ENCODE assay signal across 17 cellular contexts in genomic region chr1:19305880-19306279, GRCh38. TPM values are rescaled to one million over a fixed set of nuclear protein-coding genes. Genes with fewer than 3 reads are reported as not detected.
DNase-seq lines count a peak whose midpoint lies in the region; ATAC-seq, FAIRE-seq and TF ChIP-seq lines count a peak whose summit lies in the region.
"Had no signal": no experiment of that assay in that cellular context is flagged by ENCODE, and none has a peak within 500 bp of the region (broad histone marks: within the 10 kb centered on the region; RNA-seq: fewer than 3 reads in every experiment).

No MANE protein-coding gene starts in this region.

- 0 out of 2 replicates have a peak, but pooled peaks have one; percentile 25 for TF ChIP-seq CTCF in OCI-LY7 (conservative IDR thresholded peaks at IDR 0.05; ENCODE audit: low read length)
- TF ChIP-seq CTCF in K562 (IDR thresholded peaks at IDR 0.05 in 2 of 3, conservative IDR thresholded peaks at IDR 0.05 in 1 of 3; ENCODE audit: insufficient read depth in 2 of 3, low read depth in 1 of 3, low read length in 3 of 3): peak in 1 of 3 experiments; percentile 16; a peak in 1 of 6 replicates
- TF ChIP-seq CTCF in sigmoid colon (IDR thresholded peaks at IDR 0.05): no peak

- H3K27ac Mint-ChIP-seq in naive thymus-derived CD8-positive, alpha-beta T cell: no peak overlapping the region
- H3K27ac Mint-ChIP-seq: CD14-positive monocyte, GM23338, HFFc6 had no signal

- in situ Hi-C loops in K562 (cut with MboI): no loop called here

- peaks cover 3% of the 10 kb centered on the region; the same call in 1 of the 2 replicates for H3K79me2 ChIP-seq in OCI-LY7 (ENCODE audit: insufficient read depth, low read depth, low read length)
- H3K79me2 ChIP-seq in K562 (ENCODE audit: control insufficient read depth, insufficient read depth, low read length): peaks cover 4% of the 10 kb centered on the region

- H3K36me3 Mint-ChIP-seq in naive thymus-derived CD8-positive, alpha-beta T cell: peaks cover 0 to 56% (median 29%) of the 10 kb centered on the region in 3 donors

- peak; percentile 54 for DNase-seq in activated effector memory CD4-positive, alpha-beta T cell treated with anti-CD3 and anti-CD28 coated beads, Interleukin-2, amount 50 U/mL, for 16 hours
- DNase-seq in activated effector memory CD4-positive, alpha-beta T cell treated with Interleukin-2 at 50 U/mL for 16 hours: no peak
- DNase-seq in OCI-LY7 (ENCODE audit: low spot score) (no peak), K562 (ENCODE audit: extremely low read depth in 1 of 4, low spot score in 3 of 4) (no peak), sigmoid colon (peak; percentile 51), HPDE6-E6E7 (ENCODE audit: extremely low spot score) (no peak)
- DNase-seq in naive thymus-derived CD8-positive, alpha-beta T cell: no peak
- DNase-seq: 8988T; CD4-positive, alpha-beta memory T cell; DMS79 treated with DMSO at 0.1 percent for 48 hours; GF-D8; HFFc6 had no signal

- no peaks in the 10 kb centered on the region for H3K27me3 ChIP-seq in K562 (ENCODE audit: control insufficient read depth in 2 of 2, insufficient read depth in 2 of 2, low read length in 2 of 2)
- no peaks in the 10 kb centered on the region for H3K27me3 ChIP-seq in sigmoid colon
- H3K27me3 ChIP-seq: BLaER1 had no signal

- CTCF ChIA-PET in OCI-LY7 (lab: Charles Lee; ENCODE audit: unreplicated experiment): no interaction called here
- CTCF ChIA-PET in K562 (lab: Yijun Ruan, JAX; ENCODE audit: low intra/inter-chr PET ratio): no interaction called here

- TF ChIP-seq RAD21 in K562 (CRISPR knock-in tag; conservative IDR thresholded peaks at IDR 0.05 in 1 of 2, IDR thresholded peaks at IDR 0.05 in 1 of 2): no peak

- no peaks in the 10 kb centered on the region for H3K27me3 Mint-ChIP-seq in naive thymus-derived CD8-positive, alpha-beta T cell
- H3K27me3 Mint-ChIP-seq: CD4-positive, alpha-beta memory T cell had no signal

- H3K9me1 ChIP-seq in K562 (ENCODE audit: control insufficient read depth, insufficient read depth, low read length): no peaks in the 10 kb centered on the region

- BruUV-seq in OCI-LY7 (replicated peaks; lab: Mats Ljungman, UMichigan) (no TSS peak), K562 (replicated peaks; lab: Mats Ljungman, UMichigan) (no TSS peak)

- H3K27ac ChIP-seq in OCI-LY7 (ENCODE audit: low read depth, low read length, poor library complexity, severe bottlenecking) (no peak overlapping the region), K562 (ENCODE audit: extremely low read depth, low read depth, low read length) (no peak overlapping the region), sigmoid colon (no peak overlapping the region)
- H3K27ac ChIP-seq: BLaER1 had no signal

- no peak overlapping the region for H3K4me3 Mint-ChIP-seq in naive thymus-derived CD8-positive, alpha-beta T cell
- H3K4me3 Mint-ChIP-seq: CD4-positive, alpha-beta memory T cell; GM23338; HFFc6 had no signal

- FAIRE-seq in K562 (lab: Jason Lieb, UNC): no peak
- FAIRE-seq: H54 had no signal

- TF ChIP-seq EP300 in K562 (IDR thresholded peaks at IDR 0.05; ENCODE audit: low read length): no peak
- no peak for TF ChIP-seq EP300 in sigmoid colon (IDR thresholded peaks at IDR 0.05)

- TF ChIP-seq POLR2A in K562 (conservative IDR thresholded peaks at IDR 0.05) (no peak), sigmoid colon (IDR thresholded peaks at IDR 0.05) (no peak)

- no peak overlapping the region for H3K4me2 ChIP-seq in OCI-LY7 (ENCODE audit: low read length)
- no peak overlapping the region for H3K4me2 ChIP-seq in K562 (ENCODE audit: insufficient read depth, low read length)
- H3K4me2 ChIP-seq: BLaER1, GM23338 had no signal

- POLR2A ChIA-PET in OCI-LY7 (lab: Charles Lee) (no interaction called here), K562 (lab: Yijun Ruan, JAX) (interaction anchor here (0.6 to 1.5 kb wide), 4 partner anchors 9 to 534 kb away, joined by 3 to 5 read pairs (median 4); no protein-coding TSS in a partner anchor)
- POLR2A ChIA-PET in naive thymus-derived CD8-positive, alpha-beta T cell (lab: Charles Lee): interaction anchor here (0.6 kb wide), 1 partner anchor 85 kb away, joined by 3 read pairs; no protein-coding TSS in a partner anchor

- 88% methylated on average over 11 of the region's 11 CpGs for WGBS in K562 (ENCODE audit: insufficient coverage, low coverage, missing lambda C conversion rate)
- WGBS in sigmoid colon, 2 donors: 89 to 96% methylated on average over 11 of the region's 11 CpGs

- peaks cover 7 to 22% (median 12%) of the 10 kb centered on the region in 4 donors for H3K4me1 Mint-ChIP-seq in naive thymus-derived CD8-positive, alpha-beta T cell

- no peaks in the 10 kb centered on the region for H4K20me1 ChIP-seq in OCI-LY7 (ENCODE audit: insufficient read depth, low read length)
- H4K20me1 ChIP-seq in K562 (replicated peaks; ENCODE audit: control insufficient read depth, insufficient read depth, low read length): no peaks in the 10 kb centered on the region

- no peak overlapping the region for H3K9ac ChIP-seq in K562 (ENCODE audit: insufficient read depth in 1 of 2, low read depth in 2 of 2, low read length in 2 of 2)
- H3K9ac ChIP-seq: BLaER1 had no signal

- intact Hi-C loops in OCI-LY7 (cut with micrococcal nuclease; ENCODE audit: unreplicated experiment): no loop called here
- intact Hi-C loops in K562 (cut with micrococcal nuclease): no loop called here
- intact Hi-C loops in sigmoid colon (cut with DNase I): no loop called here

- H2AFZ ChIP-seq in OCI-LY7 (ENCODE audit: low read length): no peak overlapping the region
- H2AFZ ChIP-seq in K562 (ENCODE audit: low read depth, low read length): no peak overlapping the region
- H2AFZ ChIP-seq: GM23338 had no signal

- H3K4me1 ChIP-seq in OCI-LY7 (ENCODE audit: insufficient read depth, low read length, poor library complexity, severe bottlenecking) (peaks cover 4% of the 10 kb centered on the region), K562 (replicated peaks in 1 of 2; ENCODE audit: control insufficient read depth in 2 of 2, insufficient read depth in 2 of 2, low read length in 2 of 2) (peaks cover 3 to 8% of the 10 kb centered on the region in 2 experiments; a peak in 3 of 5 replicates), sigmoid colon (peaks cover 0 to 5% (median 4%) of the 10 kb centered on the region in 4 donors)

- ATAC-seq in K562: no peak
- ATAC-seq in naive thymus-derived CD8-positive, alpha-beta T cell: no peak
- ATAC-seq: GM23338, HCT116 had no signal

- H3K9me3 ChIP-seq in OCI-LY7 (ENCODE audit: low read length) (no peaks in the 10 kb centered on the region), K562 (replicated peaks; ENCODE audit: control insufficient read depth, insufficient read depth, low read depth, low read length) (no peaks in the 10 kb centered on the region), sigmoid colon (no peaks in the 10 kb centered on the region)
- H3K9me3 ChIP-seq: BLaER1 had no signal

- peaks cover 53% of the 10 kb centered on the region for H3K36me3 ChIP-seq in OCI-LY7 (ENCODE audit: insufficient read depth, low read length)
- peaks cover 68% of the 10 kb centered on the region for H3K36me3 ChIP-seq in K562 (ENCODE audit: control insufficient read depth, insufficient read depth, low read length)
- peaks cover 18 to 67% (median 38%) of the 10 kb centered on the region in 4 donors for H3K36me3 ChIP-seq in sigmoid colon

- no peak overlapping the region for H3K4me3 ChIP-seq in OCI-LY7 (ENCODE audit: low read depth, low read length, poor library complexity, severe bottlenecking)
- no peak overlapping the region for H3K4me3 ChIP-seq in K562
- no peak overlapping the region for H3K4me3 ChIP-seq in sigmoid colon
- H3K4me3 ChIP-seq: BLaER1, GM23338 had no signal

- H3K9me2 ChIP-seq in OCI-LY7 (ENCODE audit: insufficient read depth, low read length): no peaks in the 10 kb centered on the region

- H3K9me3 Mint-ChIP-seq in naive thymus-derived CD8-positive, alpha-beta T cell: no peaks in the 10 kb centered on the region
- H3K9me3 Mint-ChIP-seq: CD4-positive, alpha-beta memory T cell; GM23338; HFFc6 had no signal

RNA-seq across cellular contexts. Expression of gene AKR7A2, which starts 6.1 kb away (rescaled TPM):
- total RNA-seq in OCI-LY7 (2014; rRNA removed; shearing (Covaris generic)): 53.9 and 75.2 TPM in 2 replicates
- 54.2 and 59.1 TPM in 2 replicates for total RNA-seq in OCI-LY7 (2022)
- 18.7 and 45.9 TPM in 2 replicates for total RNA-seq in K562 (2011; cell fraction: chromatin; rRNA removed; ENCODE audit: low replicate concordance)
- total RNA-seq in K562 (2011; cell fraction: nucleolus; rRNA removed): 36.8 and 39.0 TPM in 2 replicates
- total RNA-seq in K562 (2011; cell fraction: nucleoplasm; rRNA removed): 28.7 and 34.9 TPM in 2 replicates
- 78.4 and 108 TPM in 2 replicates for total RNA-seq in K562 (2014; rRNA removed)
- 26.1 and 32.3 TPM in 2 replicates for total RNA-seq in K562 (2014; rRNA removed; fragmentation: Illumina TruSeq; extraction: Trizol)
- 65.2 and 66.0 TPM in 2 replicates for total RNA-seq in K562 (2015; rRNA removed; fragmentation: Illumina TruSeq; extraction: Trizol)
- total RNA-seq in K562 (2021): 71.7 and 74.4 TPM in 2 replicates
- 49.4 and 57.1 TPM in 2 replicates for polyA plus RNA-seq in K562 (2011; rRNA removed)
- 83.1 and 114 TPM in 2 replicates for polyA plus RNA-seq in K562 (2011; cell fraction: cytosol; rRNA removed)
- polyA plus RNA-seq in K562 (2011; cell fraction: nucleus; rRNA removed): 34.0 and 41.0 TPM in 2 replicates
- polyA plus RNA-seq in K562 (2012): 57.6 and 109 TPM in 2 replicates
- polyA plus RNA-seq in K562 (2014; fragmentation: Illumina TruSeq; extraction: Trizol): 41.1 and 50.6 TPM in 2 replicates
- 1 to 10 TPM; 2.0 to 4.0 TPM for polyA plus RNA-seq in K562 (2014; fragmentation: Nextera tagmentation; extraction: Ambion mirVana)
- 74.7 and 83.6 TPM in 2 replicates for polyA plus RNA-seq in K562 (2014; rRNA removed)
- polyA minus RNA-seq in K562 (2011; rRNA and poly(A)+ RNA removed): 16.8 and 22.0 TPM in 2 replicates
- 22.1 and 40.4 TPM in 2 replicates for polyA minus RNA-seq in K562 (2011; cell fraction: cytosol; rRNA and poly(A)+ RNA removed)
- 19.1 and 22.7 TPM in 2 replicates for polyA minus RNA-seq in K562 (2011; cell fraction: nucleus; rRNA and poly(A)+ RNA removed)
- total RNA-seq in sigmoid colon: 100 to 1,000 TPM in 1 of 4 donors, 10 to 100 TPM in 3; 55.8 to 110 (median 77.2) TPM
- polyA plus RNA-seq in sigmoid colon: 10 to 100 TPM; 64.2 to 99.6 (median 84.1) TPM
- total RNA-seq in naive thymus-derived CD8-positive, alpha-beta T cell: 10 to 100 TPM; 24.8 to 27.7 TPM
- 100 to 1,000 TPM in 2 of 3 donors, 10 to 100 TPM in 1; 99.3 to 116 (median 115) TPM for polyA plus RNA-seq in naive thymus-derived CD8-positive, alpha-beta T cell

RNA-seq across cellular contexts. Expression of gene SLC66A1, which starts 6.2 kb away (rescaled TPM):
- 14.0 and 14.9 TPM in 2 replicates for total RNA-seq in OCI-LY7 (2014; rRNA removed; shearing (Covaris generic))
- total RNA-seq in OCI-LY7 (2022): 18.9 and 21.0 TPM in 2 replicates
- total RNA-seq in K562 (2011; cell fraction: chromatin; rRNA removed; ENCODE audit: low replicate concordance): 37.0 and 99.3 TPM in 2 replicates
- total RNA-seq in K562 (2011; cell fraction: nucleolus; rRNA removed): 85.8 and 97.7 TPM in 2 replicates
- 62.2 and 63.1 TPM in 2 replicates for total RNA-seq in K562 (2011; cell fraction: nucleoplasm; rRNA removed)
- 28.9 and 34.0 TPM in 2 replicates for total RNA-seq in K562 (2014; rRNA removed)
- 8.5 and 10.4 TPM in 2 replicates for total RNA-seq in K562 (2014; rRNA removed; fragmentation: Illumina TruSeq; extraction: Trizol)
- 18.6 and 21.6 TPM in 2 replicates for total RNA-seq in K562 (2015; rRNA removed; fragmentation: Illumina TruSeq; extraction: Trizol)
- total RNA-seq in K562 (2021): 26.5 and 29.5 TPM in 2 replicates
- 27.0 and 29.2 TPM in 2 replicates for polyA plus RNA-seq in K562 (2011; rRNA removed)
- 36.4 and 92.5 TPM in 2 replicates for polyA plus RNA-seq in K562 (2011; cell fraction: cytosol; rRNA removed)
- 35.5 and 82.2 TPM in 2 replicates for polyA plus RNA-seq in K562 (2011; cell fraction: nucleus; rRNA removed)
- 23.2 and 37.9 TPM in 2 replicates for polyA plus RNA-seq in K562 (2012)
- 16.3 and 26.6 TPM in 2 replicates for polyA plus RNA-seq in K562 (2014; fragmentation: Illumina TruSeq; extraction: Trizol)
- 1 to 10 TPM; 1.2 to 1.6 TPM for polyA plus RNA-seq in K562 (2014; fragmentation: Nextera tagmentation; extraction: Ambion mirVana)
- polyA plus RNA-seq in K562 (2014; rRNA removed): 35.2 and 40.8 TPM in 2 replicates
- polyA minus RNA-seq in K562 (2011; rRNA and poly(A)+ RNA removed): 12.7 and 14.9 TPM in 2 replicates
- polyA minus RNA-seq in K562 (2011; cell fraction: cytosol; rRNA and poly(A)+ RNA removed): 15.3 and 16.8 TPM in 2 replicates
- polyA minus RNA-seq in K562 (2011; cell fraction: nucleus; rRNA and poly(A)+ RNA removed): 26.2 and 33.7 TPM in 2 replicates
- total RNA-seq in sigmoid colon: 10 to 100 TPM in 1 of 4 donors, 1 to 10 TPM in 3; 7.5 to 15.2 (median 8.8) TPM
- polyA plus RNA-seq in sigmoid colon: 10 to 100 TPM in 1 of 3 donors, 1 to 10 TPM in 2; 5.1 to 16.0 (median 7.2) TPM
- total RNA-seq in naive thymus-derived CD8-positive, alpha-beta T cell: 1 to 10 TPM; 4.8 to 6.4 TPM
- 1 to 10 TPM; 3.1 to 4.3 (median 3.7) TPM for polyA plus RNA-seq in naive thymus-derived CD8-positive, alpha-beta T cell

RNA-seq across cellular contexts. Expression of gene AKR7A3, which starts 17.3 kb away (rescaled TPM):
- total RNA-seq in OCI-LY7 (2014; rRNA removed; shearing (Covaris generic)): 0.90 and 1.2 TPM in 2 replicates
- total RNA-seq in OCI-LY7 (2022): 2.0 and 2.6 TPM in 2 replicates
- total RNA-seq in K562 (2011; cell fraction: chromatin; rRNA removed; ENCODE audit: low replicate concordance): 2.4 and 4.7 TPM in 2 replicates
- total RNA-seq in K562 (2011; cell fraction: nucleolus; rRNA removed): 3.7 and 4.5 TPM in 2 replicates
- 2.1 and 3.2 TPM in 2 replicates for total RNA-seq in K562 (2011; cell fraction: nucleoplasm; rRNA removed)
- total RNA-seq in K562 (2014; rRNA removed): 0.54 and 0.78 TPM in 2 replicates
- 0.22 TPM in 2 replicates for total RNA-seq in K562 (2014; rRNA removed; fragmentation: Illumina TruSeq; extraction: Trizol)
- 0.45 and 0.58 TPM in 2 replicates for total RNA-seq in K562 (2015; rRNA removed; fragmentation: Illumina TruSeq; extraction: Trizol)
- 0.91 and 1.2 TPM in 2 replicates for total RNA-seq in K562 (2021)
- 0.33 and 0.49 TPM in 2 replicates for polyA plus RNA-seq in K562 (2011; rRNA removed)
- polyA plus RNA-seq in K562 (2011; cell fraction: cytosol; rRNA removed): 0.38 and 0.63 TPM in 2 replicates
- polyA plus RNA-seq in K562 (2011; cell fraction: nucleus; rRNA removed): 2.2 and 4.9 TPM in 2 replicates
- polyA plus RNA-seq in K562 (2012): 0.27 and 0.79 TPM in 2 replicates
- 0.13 and 0.25 TPM in 2 replicates for polyA plus RNA-seq in K562 (2014; fragmentation: Illumina TruSeq; extraction: Trizol)
- under 1 TPM in 1 of 2 experiments, not detected in 1; 0.04 TPM for polyA plus RNA-seq in K562 (2014; fragmentation: Nextera tagmentation; extraction: Ambion mirVana)
- polyA plus RNA-seq in K562 (2014; rRNA removed): 0.74 and 1.5 TPM in 2 replicates
- 0.14 and 0.15 TPM in 2 replicates for polyA minus RNA-seq in K562 (2011; rRNA and poly(A)+ RNA removed)
- 0.67 TPM in 1 of 2 replicates, not detected in the other for polyA minus RNA-seq in K562 (2011; cell fraction: cytosol; rRNA and poly(A)+ RNA removed)
- polyA minus RNA-seq in K562 (2011; cell fraction: nucleus; rRNA and poly(A)+ RNA removed): 1.00 and 1.1 TPM in 2 replicates
- total RNA-seq in sigmoid colon: 1 to 10 TPM in 3 of 4 donors, under 1 TPM in 1; 0.71 to 1.9 (median 1.5) TPM
- polyA plus RNA-seq in sigmoid colon: 100 to 1,000 TPM in 1 of 3 donors, 10 to 100 TPM in 2; 72.1 to 110 (median 78.3) TPM
- total RNA-seq in naive thymus-derived CD8-positive, alpha-beta T cell: 1 to 10 TPM in 1 of 2 experiments, under 1 TPM in 1; 0.96 to 1.5 TPM
- polyA plus RNA-seq in naive thymus-derived CD8-positive, alpha-beta T cell: under 1 TPM in 1 of 3 donors, not detected in 2; 0.08 TPM
- polyA plus RNA-seq: CD4-positive, alpha-beta memory T cell had no signal

RNA-seq across cellular contexts. Expression of gene MRTO4, which starts 54.3 kb away (rescaled TPM):
- total RNA-seq in OCI-LY7 (2014; rRNA removed; shearing (Covaris generic)): 60.0 and 67.6 TPM in 2 replicates
- total RNA-seq in OCI-LY7 (2022): 45.8 and 66.0 TPM in 2 replicates
- total RNA-seq in K562 (2011; cell fraction: chromatin; rRNA removed; ENCODE audit: low replicate concordance): 35.8 and 86.9 TPM in 2 replicates
- 78.7 and 87.1 TPM in 2 replicates for total RNA-seq in K562 (2011; cell fraction: nucleolus; rRNA removed)
- total RNA-seq in K562 (2011; cell fraction: nucleoplasm; rRNA removed): 57.9 and 62.8 TPM in 2 replicates
- total RNA-seq in K562 (2014; rRNA removed): 150 and 153 TPM in 2 replicates
- 136 and 145 TPM in 2 replicates for total RNA-seq in K562 (2014; rRNA removed; fragmentation: Illumina TruSeq; extraction: Trizol)
- 153 and 154 TPM in 2 replicates for total RNA-seq in K562 (2015; rRNA removed; fragmentation: Illumina TruSeq; extraction: Trizol)
- total RNA-seq in K562 (2021): 138 and 146 TPM in 2 replicates
- 93.7 and 105 TPM in 2 replicates for polyA plus RNA-seq in K562 (2011; rRNA removed)
- 88.3 and 88.5 TPM in 2 replicates for polyA plus RNA-seq in K562 (2011; cell fraction: cytosol; rRNA removed)
- 35.1 and 36.8 TPM in 2 replicates for polyA plus RNA-seq in K562 (2011; cell fraction: nucleus; rRNA removed)
- polyA plus RNA-seq in K562 (2012): 59.9 and 104 TPM in 2 replicates
- polyA plus RNA-seq in K562 (2014; fragmentation: Illumina TruSeq; extraction: Trizol): 163 and 173 TPM in 2 replicates
- polyA plus RNA-seq in K562 (2014; fragmentation: Nextera tagmentation; extraction: Ambion mirVana): 100 to 1,000 TPM in 1 of 2 experiments, 10 to 100 TPM in 1; 62.0 to 146 TPM
- polyA plus RNA-seq in K562 (2014; rRNA removed): 152 and 153 TPM in 2 replicates
- polyA minus RNA-seq in K562 (2011; rRNA and poly(A)+ RNA removed): 62.3 and 78.5 TPM in 2 replicates
- 32.1 and 40.7 TPM in 2 replicates for polyA minus RNA-seq in K562 (2011; cell fraction: cytosol; rRNA and poly(A)+ RNA removed)
- polyA minus RNA-seq in K562 (2011; cell fraction: nucleus; rRNA and poly(A)+ RNA removed): 16.2 and 19.4 TPM in 2 replicates
- total RNA-seq in sigmoid colon: 10 to 100 TPM; 10.8 to 21.3 (median 15.3) TPM
- polyA plus RNA-seq in sigmoid colon: 10 to 100 TPM; 10.8 to 44.1 (median 13.2) TPM
- total RNA-seq in naive thymus-derived CD8-positive, alpha-beta T cell: 10 to 100 TPM; 27.6 to 38.0 TPM
- 10 to 100 TPM; 24.7 to 37.4 (median 34.7) TPM for polyA plus RNA-seq in naive thymus-derived CD8-positive, alpha-beta T cell

RNA-seq across cellular contexts. Expression of gene EMC1, which starts 54.6 kb away (rescaled TPM):
- total RNA-seq in OCI-LY7 (2014; rRNA removed; shearing (Covaris generic)): 35.2 and 41.3 TPM in 2 replicates
- total RNA-seq in OCI-LY7 (2022) (50.1 and 51.1 TPM in 2 replicates), K562 (2014; rRNA removed) (37.5 and 65.1 TPM in 2 replicates), K562 (2014; rRNA removed; fragmentation: Illumina TruSeq; extraction: Trizol) (32.8 and 35.4 TPM in 2 replicates), K562 (2015; rRNA removed; fragmentation: Illumina TruSeq; extraction: Trizol) (36.9 and 37.4 TPM in 2 replicates), K562 (2021) (71.0 and 88.2 TPM in 2 replicates), sigmoid colon (10 to 100 TPM; 19.6 to 46.5 (median 31.3) TPM)
- total RNA-seq in K562 (2011; cell fraction: chromatin; rRNA removed; ENCODE audit: low replicate concordance): 276 and 409 TPM in 2 replicates
- total RNA-seq in K562 (2011; cell fraction: nucleolus; rRNA removed): 245 and 297 TPM in 2 replicates
- total RNA-seq in K562 (2011; cell fraction: nucleoplasm; rRNA removed): 245 and 273 TPM in 2 replicates
- polyA plus RNA-seq in K562 (2011; rRNA removed) (17.8 and 40.9 TPM in 2 replicates), K562 (2014; fragmentation: Illumina TruSeq; extraction: Trizol) (69.9 and 85.0 TPM in 2 replicates), K562 (2014; fragmentation: Nextera tagmentation; extraction: Ambion mirVana) (10 to 100 TPM; 32.1 to 69.3 TPM), K562 (2014; rRNA removed) (24.2 and 33.5 TPM in 2 replicates), sigmoid colon (10 to 100 TPM in 1 of 3 donors, 1 to 10 TPM in 2; 1.2 to 16.5 (median 3.2) TPM)
- polyA plus RNA-seq in K562 (2011; cell fraction: cytosol; rRNA removed): 34.1 and 42.0 TPM in 2 replicates
- 140 and 211 TPM in 2 replicates for polyA plus RNA-seq in K562 (2011; cell fraction: nucleus; rRNA removed)
- 40.3 and 58.0 TPM in 2 replicates for polyA plus RNA-seq in K562 (2012)
- polyA minus RNA-seq in K562 (2011; rRNA and poly(A)+ RNA removed): 38.2 and 49.9 TPM in 2 replicates
- 23.6 and 30.1 TPM in 2 replicates for polyA minus RNA-seq in K562 (2011; cell fraction: cytosol; rRNA and poly(A)+ RNA removed)
- 62.5 and 79.1 TPM in 2 replicates for polyA minus RNA-seq in K562 (2011; cell fraction: nucleus; rRNA and poly(A)+ RNA removed)
- 10 to 100 TPM; 37.9 to 38.9 TPM for total RNA-seq in naive thymus-derived CD8-positive, alpha-beta T cell
- polyA plus RNA-seq in naive thymus-derived CD8-positive, alpha-beta T cell: 10 to 100 TPM; 16.1 to 22.4 (median 21.0) TPM

Comparison
In these comparisons a context has a peak if more than half of its experiments do, and no peak if none do; other contexts are left out.
1. DNase-seq: peak in activated effector memory CD4-positive, alpha-beta T cell treated with anti-CD3 and anti-CD28 coated beads, Interleukin-2, amount 50 U/mL, for 16 hours (single experiment) and sigmoid colon (single experiment); none in activated effector memory CD4-positive, alpha-beta T cell treated with Interleukin-2 at 50 U/mL for 16 hours (single experiment), OCI-LY7 (single experiment), K562 (0 of 4), naive thymus-derived CD8-positive, alpha-beta T cell (0 of 10) and HPDE6-E6E7 (single experiment).